ENCODE assay signal across 2 cellular contexts in genomic region chr11:110295487-110296225, GRCh38.
TF ChIP-seq lines count a peak whose summit lies in the region.

No MANE protein-coding gene starts in this region.

TF ChIP-seq in IMR-90, 13 proteins besides CTCF, POLR2A, EP300 and RAD21:
- peak; percentile 29; the same call in 1 of the 2 replicates for TF ChIP-seq MXI1 (IDR thresholded peaks at IDR 0.05; ENCODE audit: borderline replicate concordance, low read depth, low read length)
- TF ChIP-seq MAZ (IDR thresholded peaks at IDR 0.05; ENCODE audit: borderline replicate concordance, low read depth, low read length): 0 out of 2 replicates have a peak, but pooled peaks have one; percentile 35
- TF ChIP-seq CHD1 (IDR thresholded peaks at IDR 0.05; ENCODE audit: low read depth, low read length): no peak

TF ChIP-seq in GM12878, 131 proteins besides CTCF, POLR2A, EP300 and RAD21 (continues in another document):
- no peak for TF ChIP-seq HCFC1 (IDR thresholded peaks at IDR 0.05; ENCODE audit: low read length)
- no peak for TF ChIP-seq CREB1 (IDR thresholded peaks at IDR 0.05; ENCODE audit: low read depth)
- TF ChIP-seq SIX5 (IDR thresholded peaks at IDR 0.05; ENCODE audit: low read depth, low read length, severe bottlenecking): no peak
- no peak for TF ChIP-seq TCF7 (IDR thresholded peaks at IDR 0.05; ENCODE audit: borderline replicate concordance)
- TF ChIP-seq HDAC2 (IDR thresholded peaks at IDR 0.05): 0 out of 2 replicates have a peak, but pooled peaks have one; percentile 23
- TF ChIP-seq ZBTB40 (IDR thresholded peaks at IDR 0.05; ENCODE audit: borderline replicate concordance): no peak
- no peak for TF ChIP-seq NR2C1 (IDR thresholded peaks at IDR 0.05)
- TF ChIP-seq LARP7 (IDR thresholded peaks at IDR 0.05): no peak
- no peak for TF ChIP-seq SP1 (IDR thresholded peaks at IDR 0.05; ENCODE audit: low read depth, low read length)
- TF ChIP-seq BCL3 (IDR thresholded peaks at IDR 0.05; ENCODE audit: borderline replicate concordance, insufficient read depth, low read depth, low read length, poor library complexity, severe bottlenecking): no peak
- no peak for TF ChIP-seq RB1 (IDR thresholded peaks at IDR 0.05; ENCODE audit: borderline replicate concordance)
- TF ChIP-seq WRNIP1 (IDR thresholded peaks at IDR 0.05; ENCODE audit: borderline replicate concordance, low read depth, low read length): no peak
- no peak for TF ChIP-seq SUPT20H (IDR thresholded peaks at IDR 0.05; ENCODE audit: borderline replicate concordance, control insufficient read depth, low read depth, low read length)
- TF ChIP-seq CHD2 (IDR thresholded peaks at IDR 0.05; ENCODE audit: borderline replicate concordance, low read depth, low read length): no peak; the same call in 1 of the 2 replicates
- no peak for TF ChIP-seq IRF5 (IDR thresholded peaks at IDR 0.05; ENCODE audit: borderline replicate concordance)
- no peak for TF ChIP-seq E2F4 (IDR thresholded peaks at IDR 0.05; ENCODE audit: low read depth, low read length)
- TF ChIP-seq SUZ12 (IDR thresholded peaks at IDR 0.05; ENCODE audit: unreplicated experiment): no peak
- TF ChIP-seq KDM1A (IDR thresholded peaks at IDR 0.05; ENCODE audit: borderline replicate concordance): no peak
- TF ChIP-seq BMI1 (IDR thresholded peaks at IDR 0.05; ENCODE audit: borderline replicate concordance): no peak
- TF ChIP-seq CUX1 (IDR thresholded peaks at IDR 0.05; ENCODE audit: insufficient replicate concordance, low read depth, low read length): no peak
- TF ChIP-seq ATF3 (IDR thresholded peaks at IDR 0.05; ENCODE audit: borderline replicate concordance, extremely low read depth, low read depth, low read length): no peak
- no peak for TF ChIP-seq MEF2A (IDR thresholded peaks at IDR 0.05; ENCODE audit: insufficient read depth, low read depth, low read length)
- no peak for TF ChIP-seq SREBF2 (IDR thresholded peaks at IDR 0.05; ENCODE audit: low read length)
- no peak for TF ChIP-seq GABPA (IDR thresholded peaks at IDR 0.05; ENCODE audit: low read depth)
- TF ChIP-seq EZH2 (IDR thresholded peaks at IDR 0.05; ENCODE audit: borderline replicate concordance, control insufficient read depth, low read depth, low read length): no peak
- peak; percentile 42; the same call in 1 of the 2 replicates for TF ChIP-seq EED (IDR thresholded peaks at IDR 0.05; ENCODE audit: low read depth)
- TF ChIP-seq ZNF24 (IDR thresholded peaks at IDR 0.05): no peak
- no peak for TF ChIP-seq RFX5 (IDR thresholded peaks at IDR 0.05; ENCODE audit: low read depth, low read length)
- no peak for TF ChIP-seq NKRF (conservative IDR thresholded peaks at IDR 0.05)
- TF ChIP-seq ZBTB11 (CRISPR knock-in tag; IDR thresholded peaks at IDR 0.05): no peak
- no peak for TF ChIP-seq ZBTB33 (IDR thresholded peaks at IDR 0.05)
- no peak for TF ChIP-seq BACH1 (IDR thresholded peaks at IDR 0.05; ENCODE audit: borderline replicate concordance)
- TF ChIP-seq SMAD1 (IDR thresholded peaks at IDR 0.05; ENCODE audit: low read depth, partially characterized antibody): no peak
- no peak for TF ChIP-seq STAT3 (IDR thresholded peaks at IDR 0.05; ENCODE audit: low read depth, low read length)
- no peak for TF ChIP-seq TCF3 (IDR thresholded peaks at IDR 0.05; ENCODE audit: borderline replicate concordance, insufficient read depth, low read depth, low read length)
- TF ChIP-seq FOXM1 (IDR thresholded peaks at IDR 0.05; ENCODE audit: low read depth, low read length): 0 out of 2 replicates have a peak, but pooled peaks have one; percentile 24
- TF ChIP-seq IRF4 (IDR thresholded peaks at IDR 0.05; ENCODE audit: low read depth, low read length): no peak
